In the genomic region with DNA sequence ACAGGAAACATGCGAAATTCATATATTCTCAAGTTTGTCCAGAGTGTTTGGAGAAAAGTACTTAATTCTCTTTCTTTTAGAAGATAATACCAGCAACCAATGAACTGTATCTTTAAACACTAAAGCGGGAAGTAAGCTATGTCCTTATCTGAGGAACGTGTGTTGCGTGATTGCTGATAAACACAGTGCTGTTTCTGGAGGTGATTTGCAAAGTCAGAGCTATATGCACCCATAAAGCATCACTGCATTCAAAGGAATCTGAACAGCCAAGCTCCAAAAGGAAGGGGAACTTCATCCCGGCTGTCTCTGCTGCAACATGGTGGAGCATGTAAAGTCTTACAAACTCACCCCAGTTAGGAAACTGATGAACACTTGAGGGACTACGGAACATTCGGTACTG, we compare ENCODE assay signal across 22 cellular contexts.
DNase-seq lines count a peak whose midpoint lies in the region; ATAC-seq and TF ChIP-seq lines count a peak whose summit lies in the region.
"Had no signal": no experiment of that assay in that cellular context is flagged by ENCODE, and none has a peak within 500 bp of the region (broad histone marks: within the 10 kb centered on the region; RNA-seq: fewer than 3 reads in every experiment).

No MANE protein-coding gene starts in this region.

- ATAC-seq in GM21360 (IDR thresholded peaks at IDR 0.05; ENCODE audit: unreplicated experiment): no peak
- no peak for ATAC-seq in GM19397 (IDR thresholded peaks at IDR 0.05; ENCODE audit: unreplicated experiment)
- ATAC-seq: A549, GM12878, GM23338, HCT116, HepG2 had no signal

- peaks cover 26% of the 10 kb centered on the region for H3K4me1 ChIP-seq in cardiac muscle cell (ENCODE audit: low read depth)
- peaks cover 5% of the 10 kb centered on the region for H3K4me1 ChIP-seq in mesenchymal stem cell (ENCODE audit: control insufficient read depth, insufficient read depth, low read depth, low read length)
- peaks cover 33% of the 10 kb centered on the region for H3K4me1 ChIP-seq in smooth muscle cell (ENCODE audit: low read depth)

- peaks cover 4% of the 10 kb centered on the region for H3K79me2 ChIP-seq in smooth muscle cell (ENCODE audit: low read depth)

- H3K4ac ChIP-seq in mesenchymal stem cell (ENCODE audit: low read depth in 1 of 2, low read length in 2 of 2): no peak overlapping the region

- H3K79me1 ChIP-seq in mesenchymal stem cell (replicated peaks; ENCODE audit: low read length, poor library complexity, severe bottlenecking): no peaks in the 10 kb centered on the region

- no peak overlapping the region for H2BK15ac ChIP-seq in mesenchymal stem cell (ENCODE audit: low read depth, poor library complexity, severe bottlenecking)

- H3K36me3 ChIP-seq in cardiac muscle cell (no peaks in the 10 kb centered on the region), mesenchymal stem cell (ENCODE audit: control insufficient read depth in 1 of 2, insufficient read depth in 2 of 2, low read depth in 1 of 2, low read length in 2 of 2) (no peaks in the 10 kb centered on the region), smooth muscle cell (ENCODE audit: low read depth) (no peaks in the 10 kb centered on the region)

- no peak overlapping the region for H2BK5ac ChIP-seq in mesenchymal stem cell (ENCODE audit: low read depth, low read length, poor library complexity, severe bottlenecking)

- H3K14ac ChIP-seq in mesenchymal stem cell (ENCODE audit: low read length in 2 of 2): no peak overlapping the region

- H3K9me3 ChIP-seq in cardiac muscle cell (ENCODE audit: low read depth) (no peaks in the 10 kb centered on the region), mesenchymal stem cell (ENCODE audit: control insufficient read depth, low read length) (no peaks in the 10 kb centered on the region), smooth muscle cell (replicated peaks; ENCODE audit: low read depth) (no peaks in the 10 kb centered on the region)
- H3K9me3 ChIP-seq: A549 had no signal

- peak overlapping the region; percentile 81 for H2AK5ac ChIP-seq in mesenchymal stem cell (ENCODE audit: low read length, severe bottlenecking)

- H3K27ac ChIP-seq in cardiac muscle cell (peak overlapping the region; percentile 27), mesenchymal stem cell (ENCODE audit: low read length, poor library complexity, severe bottlenecking) (no peak overlapping the region), smooth muscle cell (ENCODE audit: low read depth) (peak overlapping the region; percentile 66)
- H3K27ac ChIP-seq: 22Rv1, C4-2B, KMS-11 had no signal

- H3K23ac ChIP-seq in mesenchymal stem cell (ENCODE audit: low read length in 2 of 2): no peak overlapping the region

- peak overlapping the region in 1 of 2 experiments; percentile 8 for H2BK12ac ChIP-seq in mesenchymal stem cell (ENCODE audit: low read length in 2 of 2)

- H3K4me3 ChIP-seq in cardiac muscle cell (no peak overlapping the region), mesenchymal stem cell (ENCODE audit: insufficient read depth in 1 of 2, low read depth in 1 of 2, low read length in 2 of 2) (no peak overlapping the region), smooth muscle cell (no peak overlapping the region)
- H3K4me3 ChIP-seq: A549, GM12878, GM23338 had no signal

- H3K9ac ChIP-seq in mesenchymal stem cell (ENCODE audit: low read length) (no peak overlapping the region), smooth muscle cell (ENCODE audit: low read depth) (no peak overlapping the region)
- H3K9ac ChIP-seq: KMS-11 had no signal

- no peak for TF ChIP-seq CTCF in cardiac muscle cell (IDR thresholded peaks at IDR 0.05; ENCODE audit: low read depth, low read length)
- TF ChIP-seq CTCF in smooth muscle cell (IDR thresholded peaks at IDR 0.05; ENCODE audit: borderline replicate concordance, insufficient read depth, poor library complexity, severe bottlenecking): no peak

- no peak overlapping the region for H3K4me2 ChIP-seq in mesenchymal stem cell (ENCODE audit: low read length, poor library complexity, severe bottlenecking)
- peak overlapping the region; percentile 34 for H3K4me2 ChIP-seq in smooth muscle cell
- H3K4me2 ChIP-seq: A549, GM23338, KMS-11 had no signal

- no peak overlapping the region for H4K8ac ChIP-seq in mesenchymal stem cell (ENCODE audit: low read length)

- 88% methylated on average over 7 of the region's 7 CpGs for WGBS in mesenchymal stem cell
- 50% methylated on average over 7 of the region's 7 CpGs for WGBS in smooth muscle cell (ENCODE audit: low lambda C conversion rate)

- intact Hi-C loops in cardiac septum (cut with DNase I): no loop called here

- H4K20me1 ChIP-seq in smooth muscle cell (ENCODE audit: low read depth): no peaks in the 10 kb centered on the region

- H3K27me3 ChIP-seq in cardiac muscle cell: no peaks in the 10 kb centered on the region
- H3K27me3 ChIP-seq in mesenchymal stem cell (ENCODE audit: control insufficient read depth in 1 of 2, insufficient read depth in 1 of 2, low read length in 2 of 2): no peaks in the 10 kb centered on the region
- no peaks in the 10 kb centered on the region for H3K27me3 ChIP-seq in smooth muscle cell (ENCODE audit: low read depth)

- DNase-seq in cardiac muscle cell (ENCODE audit: low read depth in 1 of 2, low spot score in 1 of 2): peak in 1 of 2 donors; percentile 23
- no peak for DNase-seq in cardiac septum (ENCODE audit: low spot score)
- no peak for DNase-seq in mesenchymal stem cell
- DNase-seq in smooth muscle cell (lab: John Stamatoyannopoulos, UW; ENCODE audit: unreplicated experiment): no peak
- no peak for DNase-seq in HPDE6-E6E7 (ENCODE audit: extremely low spot score)
- DNase-seq: AML-193; CD4-positive, alpha-beta T cell; DMS 273 treated with DMSO at 0.1 percent for 48 hours; DMS53; DND-41; EL; HFFc6 had no signal

- no peak overlapping the region for H2AFZ ChIP-seq in mesenchymal stem cell (ENCODE audit: low read depth, low read length)
- peak overlapping the region; percentile 44 for H2AFZ ChIP-seq in smooth muscle cell (ENCODE audit: low read depth)
- H2AFZ ChIP-seq: GM23338 had no signal

- H2BK120ac ChIP-seq in mesenchymal stem cell (ENCODE audit: low read depth, low read length): no peak overlapping the region

- H4K91ac ChIP-seq in mesenchymal stem cell (ENCODE audit: low read length): no peak overlapping the region

- no peak overlapping the region for H3K18ac ChIP-seq in mesenchymal stem cell (ENCODE audit: low read depth in 1 of 2, low read length in 2 of 2)

- H3F3A ChIP-seq in smooth muscle cell (ENCODE audit: low read depth): peaks cover 39% of the 10 kb centered on the region
